In genomic region chr10:16975188-16975587, GRCh38 we compare ENCODE assay signal across 22 cellular contexts.
DNase-seq lines count a peak whose midpoint lies in the region; ATAC-seq, FAIRE-seq and TF ChIP-seq lines count a peak whose summit lies in the region.
"Had no signal": no experiment of that assay in that cellular context is flagged by ENCODE, and none has a peak within 500 bp of the region (broad histone marks: within the 10 kb centered on the region; RNA-seq: fewer than 3 reads in every experiment).

No MANE protein-coding gene starts in this region.

- peaks cover 15% of the 10 kb centered on the region for H3K4me1 Mint-ChIP-seq in chondrocyte (ENCODE audit: low read depth)

- H2AFZ ChIP-seq in mesenchymal stem cell (ENCODE audit: low read depth, low read length): no peak overlapping the region
- H2AFZ ChIP-seq: PC-9 had no signal

- H3K4me3 ChIP-seq in BLaER1 (no peak overlapping the region), mesenchymal stem cell (ENCODE audit: insufficient read depth in 1 of 2, low read depth in 1 of 2, low read length in 2 of 2) (no peak overlapping the region)
- H3K4me3 ChIP-seq: PC-9, SJSA1 had no signal

- H4K91ac ChIP-seq in mesenchymal stem cell (ENCODE audit: low read length): no peak overlapping the region

- no peak overlapping the region for H3K4ac ChIP-seq in mesenchymal stem cell (ENCODE audit: low read depth in 1 of 2, low read length in 2 of 2)

- DNase-seq in chondrocyte (ENCODE audit: low spot score) (no peak), mesenchymal stem cell (peak; percentile 52), GM19238 (ENCODE audit: insufficient read length, low spot score) (no peak), anterior cingulate cortex (lab: John Stamatoyannopoulos, UW) (no peak), left lobe of liver (ENCODE audit: low spot score) (no peak), urothelium cell line (ENCODE audit: low spot score) (no peak)
- DNase-seq: BE2C; Calu3; CD4-positive, alpha-beta T cell; DMS53; HFFc6; NCI-H1436 treated with DMSO at 0.1 percent for 48 hours; NCI-H2029 treated with DMSO at 0.1 percent for 48 hours; NCI-H2171; NCI-H526; PC-9 had no signal

- H3K36me3 ChIP-seq in BLaER1 (no peaks in the 10 kb centered on the region), mesenchymal stem cell (ENCODE audit: control insufficient read depth in 1 of 2, insufficient read depth in 2 of 2, low read depth in 1 of 2, low read length in 2 of 2) (no peaks in the 10 kb centered on the region)
- H3K36me3 ChIP-seq: BE2C, SJSA1 had no signal

- H3K27ac Mint-ChIP-seq in chondrocyte (ENCODE audit: unreplicated experiment): no peak overlapping the region
- H3K27ac Mint-ChIP-seq: CD4-positive, alpha-beta T cell; HFFc6 had no signal

- 91% methylated on average over 3 of the region's 3 CpGs for WGBS in mesenchymal stem cell

- H3K4me1 ChIP-seq in BLaER1 (peaks cover 22% of the 10 kb centered on the region), mesenchymal stem cell (ENCODE audit: control insufficient read depth, insufficient read depth, low read depth, low read length) (peaks cover 2% of the 10 kb centered on the region)
- H3K4me1 ChIP-seq: BE2C, SJSA1 had no signal

- no peak overlapping the region for H3K14ac ChIP-seq in mesenchymal stem cell (ENCODE audit: low read length in 2 of 2)

- peaks cover 2% of the 10 kb centered on the region for H3K36me3 Mint-ChIP-seq in chondrocyte (ENCODE audit: low read depth)

- H3K9ac ChIP-seq in BLaER1: no peak overlapping the region
- no peak overlapping the region for H3K9ac ChIP-seq in mesenchymal stem cell (ENCODE audit: low read length)
- H3K9ac ChIP-seq: KMS-11 had no signal

- H2BK5ac ChIP-seq in mesenchymal stem cell (ENCODE audit: low read depth, low read length, poor library complexity, severe bottlenecking): no peak overlapping the region

- H3K18ac ChIP-seq in mesenchymal stem cell (ENCODE audit: low read depth in 1 of 2, low read length in 2 of 2): peak overlapping the region in 1 of 2 experiments; percentile 18

- no peak overlapping the region for H3K27ac ChIP-seq in BLaER1
- H3K27ac ChIP-seq in mesenchymal stem cell (ENCODE audit: low read length, poor library complexity, severe bottlenecking): peak overlapping the region; percentile 0
- H3K27ac ChIP-seq: KMS-11, PC-9, SJSA1 had no signal

- peaks cover 24% of the 10 kb centered on the region for H3K9me3 ChIP-seq in BLaER1
- H3K9me3 ChIP-seq in mesenchymal stem cell (ENCODE audit: control insufficient read depth, low read length): no peaks in the 10 kb centered on the region
- H3K9me3 ChIP-seq: BE2C, SJSA1 had no signal

- peak overlapping the region in 1 of 2 experiments; percentile 67 for H2BK12ac ChIP-seq in mesenchymal stem cell (ENCODE audit: low read length in 2 of 2)

- H2BK120ac ChIP-seq in mesenchymal stem cell (ENCODE audit: low read depth, low read length): no peak overlapping the region

- no peaks in the 10 kb centered on the region for H3K79me1 ChIP-seq in mesenchymal stem cell (replicated peaks; ENCODE audit: low read length, poor library complexity, severe bottlenecking)

- peak; percentile 90 for FAIRE-seq in TTC549 (lab: Jason Lieb, UNC)
- FAIRE-seq in urothelium cell line (lab: Jason Lieb, UNC): no peak
- FAIRE-seq: GM12891, HepG2 had no signal

- no peak overlapping the region for H3K23ac ChIP-seq in mesenchymal stem cell (ENCODE audit: low read length in 2 of 2)

- no peak overlapping the region for H2BK15ac ChIP-seq in mesenchymal stem cell (ENCODE audit: low read depth, poor library complexity, severe bottlenecking)

- no peak overlapping the region for H2AK5ac ChIP-seq in mesenchymal stem cell (ENCODE audit: low read length, severe bottlenecking)

- TF ChIP-seq CTCF in chondrocyte (IDR thresholded peaks at IDR 0.05): peak; percentile 7

- no peak overlapping the region for H4K8ac ChIP-seq in mesenchymal stem cell (ENCODE audit: low read length)

- ATAC-seq in left lobe of liver: no peak
- ATAC-seq: HepG2 had no signal

- H4K20me1 ChIP-seq in BLaER1: no peaks in the 10 kb centered on the region

- 0 out of 2 replicates have a peak overlapping the region, but pooled peaks have one; percentile 11 for H3K4me2 ChIP-seq in BLaER1
- no peak overlapping the region for H3K4me2 ChIP-seq in mesenchymal stem cell (ENCODE audit: low read length, poor library complexity, severe bottlenecking)
- H3K4me2 ChIP-seq: KMS-11, PC-9 had no signal

- H3K27me3 ChIP-seq in BLaER1 (no peaks in the 10 kb centered on the region), mesenchymal stem cell (ENCODE audit: control insufficient read depth in 1 of 2, insufficient read depth in 1 of 2, low read length in 2 of 2) (no peaks in the 10 kb centered on the region)
- H3K27me3 ChIP-seq: BE2C, SJSA1 had no signal

- H3K4me3 Mint-ChIP-seq in chondrocyte (ENCODE audit: unreplicated experiment): no peak overlapping the region
- H3K4me3 Mint-ChIP-seq: CD4-positive, alpha-beta T cell; HFFc6 had no signal

- H3K9me3 Mint-ChIP-seq in chondrocyte (ENCODE audit: low read depth): peaks cover 7% of the 10 kb centered on the region
- H3K9me3 Mint-ChIP-seq: CD4-positive, alpha-beta T cell had no signal

- H3K27me3 Mint-ChIP-seq in chondrocyte (ENCODE audit: low read depth): no peaks in the 10 kb centered on the region
- H3K27me3 Mint-ChIP-seq: CD4-positive, alpha-beta T cell had no signal
